9 cellular contexts compared by ENCODE assay signal in the genomic region with DNA sequence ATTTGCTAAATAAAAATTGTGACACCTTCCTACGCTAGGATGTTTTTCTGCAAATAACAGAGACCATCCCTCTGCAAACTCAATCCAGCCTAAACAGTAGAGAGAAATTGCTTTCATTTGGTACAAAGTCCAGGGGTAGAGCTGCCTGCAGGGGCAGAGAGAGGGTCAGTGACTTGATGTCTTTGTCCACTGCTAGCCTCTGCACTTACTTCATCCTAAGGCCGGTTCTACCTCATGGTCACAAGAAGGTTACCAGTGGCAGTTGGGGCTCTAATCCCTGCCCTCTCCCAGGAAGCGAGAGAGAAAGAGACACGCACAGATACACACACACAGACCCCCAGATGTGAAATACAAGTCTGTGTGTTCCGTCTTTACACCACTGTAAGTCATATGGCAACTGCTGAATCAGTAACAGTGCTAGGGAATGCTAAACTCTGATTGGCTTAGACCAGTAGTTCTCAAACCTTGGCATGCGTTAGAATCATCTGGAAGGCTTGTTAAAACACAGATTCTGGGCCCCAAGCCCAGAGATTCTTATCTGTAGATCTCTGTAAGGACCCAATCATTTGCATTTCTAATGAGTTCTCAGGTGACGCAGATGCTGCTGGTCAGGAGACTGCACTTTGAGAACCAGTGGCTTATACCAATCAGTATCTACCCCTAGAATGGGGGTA. TPM values are rescaled to one million over a fixed set of nuclear protein-coding genes. Genes with fewer than 3 reads are reported as not detected.
DNase-seq lines count a peak whose midpoint lies in the region; ATAC-seq and TF ChIP-seq lines count a peak whose summit lies in the region.
"Had no signal": no experiment of that assay in that cellular context is flagged by ENCODE, and none has a peak within 500 bp of the region (broad histone marks: within the 10 kb centered on the region; RNA-seq: fewer than 3 reads in every experiment).

No MANE protein-coding gene starts in this region.

- DNase-seq in GM23338 (ENCODE audit: low spot score) (peak; percentile 43), foreskin fibroblast (peak; percentile 52 to 68), type B pancreatic cell (ENCODE audit: extremely low spot score, unreplicated experiment) (no peak), epidermal melanocyte (ENCODE audit: insufficient read length, low spot score) (no peak)
- DNase-seq in activated naive CD4-positive, alpha-beta T cell treated with anti-CD3 and anti-CD28 coated beads, Interleukin-2, amount 50 U/mL, for 16 hours = no peak
- DNase-seq: NCI-H1436 treated with DMSO at 0.1 percent for 48 hours had no signal

- H3F3A ChIP-seq in GM23338 (replicated peaks; ENCODE audit: low read depth) = no peaks in the 10 kb centered on the region

- no peak overlapping the region for H2AFZ ChIP-seq in GM23338

- H3K27ac ChIP-seq in GM23338 (ENCODE audit: low read depth) (no peak overlapping the region), angular gyrus (ENCODE audit: low read depth, low read length) (peak overlapping the region; percentile 1)

- no peaks in the 10 kb centered on the region for H3K79me2 ChIP-seq in GM23338 (replicated peaks; ENCODE audit: insufficient read depth)

- peaks cover 18% of the 10 kb centered on the region; the same call in 2 of the 3 replicates for H3K4me1 Mint-ChIP-seq in GM23338
- peaks cover 34% of the 10 kb centered on the region for H3K4me1 Mint-ChIP-seq in type B pancreatic cell (ENCODE audit: unreplicated experiment)

- H3K4me1 ChIP-seq in GM23338 (ENCODE audit: insufficient read depth) = peaks cover 8% of the 10 kb centered on the region

- H3K27me3 Mint-ChIP-seq in GM23338 (ENCODE audit: insufficient read depth, low read depth, poor library complexity) (peaks cover 5% of the 10 kb centered on the region), type B pancreatic cell (no peaks in the 10 kb centered on the region)

- H3K36me3 Mint-ChIP-seq in GM23338 (ENCODE audit: low read depth) = peaks cover 17% of the 10 kb centered on the region
- peaks cover 8% of the 10 kb centered on the region for H3K36me3 Mint-ChIP-seq in type B pancreatic cell

- no peaks in the 10 kb centered on the region for H3K36me3 ChIP-seq in GM23338 (ENCODE audit: insufficient read depth)

- H3K9me3 Mint-ChIP-seq in GM23338 = no peaks in the 10 kb centered on the region
- H3K9me3 Mint-ChIP-seq in type B pancreatic cell = no peaks in the 10 kb centered on the region

- no peak for TF ChIP-seq CTCF in GM23338 (conservative IDR thresholded peaks at IDR 0.05; ENCODE audit: low read depth in 2 of 2)
- TF ChIP-seq CTCF in foreskin fibroblast (IDR thresholded peaks at IDR 0.05; ENCODE audit: low read depth, low read length) = no peak
- no peak for TF ChIP-seq CTCF in type B pancreatic cell (conservative IDR thresholded peaks at IDR 0.05)

- H3K4me3 Mint-ChIP-seq in GM23338 (no peak overlapping the region), type B pancreatic cell (peak overlapping the region; percentile 48)

- H3K27me3 ChIP-seq in GM23338 (ENCODE audit: insufficient read depth) = no peaks in the 10 kb centered on the region

- H3K4me3 ChIP-seq in GM23338 = no peak overlapping the region
- H3K4me3 ChIP-seq in foreskin fibroblast (ENCODE audit: low read depth in 1 of 2, low read length in 2 of 2) = no peak overlapping the region

- no peaks in the 10 kb centered on the region; the same call in 1 of the 2 replicates for H4K20me1 ChIP-seq in GM23338 (replicated peaks; ENCODE audit: insufficient read depth)

- H3K4me2 ChIP-seq in GM23338 = no peak overlapping the region

- ATAC-seq in GM23338 = peak; percentile 45
- ATAC-seq in GM19467 (IDR thresholded peaks at IDR 0.05; ENCODE audit: unreplicated experiment) = no peak
- ATAC-seq: PC-3 had no signal

- no peaks in the 10 kb centered on the region for H3K9me2 ChIP-seq in GM23338 (ENCODE audit: insufficient read depth)

- no peak overlapping the region; the same call in 1 of the 2 replicates for H3K27ac Mint-ChIP-seq in GM23338
- H3K27ac Mint-ChIP-seq in type B pancreatic cell = no peak overlapping the region

TF ChIP-seq in GM23338, 12 proteins besides CTCF, POLR2A, EP300 and RAD21 (continues in another document):
- TF ChIP-seq EZH2phosphoT487 (IDR thresholded peaks at IDR 0.05; ENCODE audit: unreplicated experiment) (no peak), POLR2AphosphoS5 (IDR thresholded peaks at IDR 0.05; ENCODE audit: low read depth) (no peak), ZNF114 (CRISPR knock-in tag; IDR thresholded peaks at IDR 0.05) (no peak), JUNB (IDR thresholded peaks at IDR 0.05; ENCODE audit: unreplicated experiment) (no peak), ZNF331 (CRISPR knock-in tag; IDR thresholded peaks at IDR 0.05; ENCODE audit: low read depth) (no peak), CREB1 (CRISPR knock-in tag; IDR thresholded peaks at IDR 0.05; ENCODE audit: low read depth) (no peak), NANOG (IDR thresholded peaks at IDR 0.05; ENCODE audit: borderline replicate concordance) (no peak), STAT1 (IDR thresholded peaks at IDR 0.05; ENCODE audit: unreplicated experiment) (no peak)
- TF ChIP-seq, protein P1, sequence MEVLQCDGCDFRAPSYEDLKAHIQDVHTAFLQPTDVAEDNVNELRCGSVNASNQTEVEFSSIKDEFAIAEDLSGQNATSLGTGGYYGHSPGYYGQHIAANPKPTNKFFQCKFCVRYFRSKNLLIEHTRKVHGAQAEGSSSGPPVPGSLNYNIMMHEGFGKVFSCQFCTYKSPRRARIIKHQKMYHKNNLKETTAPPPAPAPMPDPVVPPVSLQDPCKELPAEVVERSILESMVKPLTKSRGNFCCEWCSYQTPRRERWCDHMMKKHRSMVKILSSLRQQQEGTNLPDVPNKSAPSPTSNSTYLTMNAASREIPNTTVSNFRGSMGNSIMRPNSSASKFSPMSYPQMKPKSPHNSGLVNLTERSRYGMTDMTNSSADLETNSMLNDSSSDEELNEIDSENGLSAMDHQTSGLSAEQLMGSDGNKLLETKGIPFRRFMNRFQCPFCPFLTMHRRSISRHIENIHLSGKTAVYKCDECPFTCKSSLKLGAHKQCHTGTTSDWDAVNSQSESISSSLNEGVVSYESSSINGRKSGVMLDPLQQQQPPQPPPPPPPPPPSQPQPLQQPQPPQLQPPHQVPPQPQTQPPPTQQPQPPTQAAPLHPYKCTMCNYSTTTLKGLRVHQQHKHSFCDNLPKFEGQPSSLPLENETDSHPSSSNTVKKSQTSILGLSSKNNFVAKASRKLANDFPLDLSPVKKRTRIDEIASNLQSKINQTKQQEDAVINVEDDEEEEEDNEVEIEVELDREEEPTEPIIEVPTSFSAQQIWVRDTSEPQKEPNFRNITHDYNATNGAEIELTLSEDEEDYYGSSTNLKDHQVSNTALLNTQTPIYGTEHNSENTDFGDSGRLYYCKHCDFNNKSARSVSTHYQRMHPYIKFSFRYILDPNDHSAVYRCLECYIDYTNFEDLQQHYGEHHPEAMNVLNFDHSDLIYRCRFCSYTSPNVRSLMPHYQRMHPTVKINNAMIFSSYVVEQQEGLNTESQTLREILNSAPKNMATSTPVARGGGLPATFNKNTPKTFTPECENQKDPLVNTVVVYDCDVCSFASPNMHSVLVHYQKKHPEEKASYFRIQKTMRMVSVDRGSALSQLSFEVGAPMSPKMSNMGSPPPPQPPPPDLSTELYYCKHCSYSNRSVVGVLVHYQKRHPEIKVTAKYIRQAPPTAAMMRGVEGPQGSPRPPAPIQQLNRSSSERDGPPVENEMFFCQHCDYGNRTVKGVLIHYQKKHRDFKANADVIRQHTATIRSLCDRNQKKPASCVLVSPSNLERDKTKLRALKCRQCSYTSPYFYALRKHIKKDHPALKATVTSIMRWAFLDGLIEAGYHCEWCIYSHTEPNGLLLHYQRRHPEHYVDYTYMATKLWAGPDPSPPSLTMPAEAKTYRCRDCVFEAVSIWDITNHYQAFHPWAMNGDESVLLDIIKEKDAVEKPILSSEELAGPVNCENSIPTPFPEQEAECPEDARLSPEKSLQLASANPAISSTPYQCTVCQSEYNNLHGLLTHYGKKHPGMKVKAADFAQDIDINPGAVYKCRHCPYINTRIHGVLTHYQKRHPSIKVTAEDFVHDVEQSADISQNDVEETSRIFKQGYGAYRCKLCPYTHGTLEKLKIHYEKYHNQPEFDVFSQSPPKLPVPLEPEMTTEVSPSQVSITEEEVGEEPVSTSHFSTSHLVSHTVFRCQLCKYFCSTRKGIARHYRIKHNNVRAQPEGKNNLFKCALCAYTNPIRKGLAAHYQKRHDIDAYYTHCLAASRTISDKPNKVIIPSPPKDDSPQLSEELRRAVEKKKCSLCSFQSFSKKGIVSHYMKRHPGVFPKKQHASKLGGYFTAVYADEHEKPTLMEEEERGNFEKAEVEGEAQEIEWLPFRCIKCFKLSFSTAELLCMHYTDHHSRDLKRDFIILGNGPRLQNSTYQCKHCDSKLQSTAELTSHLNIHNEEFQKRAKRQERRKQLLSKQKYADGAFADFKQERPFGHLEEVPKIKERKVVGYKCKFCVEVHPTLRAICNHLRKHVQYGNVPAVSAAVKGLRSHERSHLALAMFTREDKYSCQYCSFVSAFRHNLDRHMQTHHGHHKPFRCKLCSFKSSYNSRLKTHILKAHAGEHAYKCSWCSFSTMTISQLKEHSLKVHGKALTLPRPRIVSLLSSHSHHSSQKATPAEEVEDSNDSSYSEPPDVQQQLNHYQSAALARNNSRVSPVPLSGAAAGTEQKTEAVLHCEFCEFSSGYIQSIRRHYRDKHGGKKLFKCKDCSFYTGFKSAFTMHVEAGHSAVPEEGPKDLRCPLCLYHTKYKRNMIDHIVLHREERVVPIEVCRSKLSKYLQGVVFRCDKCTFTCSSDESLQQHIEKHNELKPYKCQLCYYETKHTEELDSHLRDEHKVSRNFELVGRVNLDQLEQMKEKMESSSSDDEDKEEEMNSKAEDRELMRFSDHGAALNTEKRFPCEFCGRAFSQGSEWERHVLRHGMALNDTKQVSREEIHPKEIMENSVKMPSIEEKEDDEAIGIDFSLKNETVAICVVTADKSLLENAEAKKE (CRISPR knock-in tag; IDR thresholded peaks at IDR 0.05) = no peak

RNA-seq across cellular contexts. Expression of gene LPCAT2, which starts 13.1 kb away (rescaled TPM):
- 13.4 and 23.8 TPM in 2 replicates for total RNA-seq in GM23338 (2014; rRNA removed; shearing (Covaris generic))
- 7.8 and 8.8 TPM in 2 replicates for polyA plus RNA-seq in GM23338 (2016; fragmentation: Nextera tagmentation; extraction: Ambion mirVana)
- total RNA-seq in type B pancreatic cell (ENCODE audit: low replicate concordance) = 18.9 and 38.6 TPM in 2 replicates

RNA-seq across cellular contexts. Expression of gene MMP2, which starts 16.8 kb away (rescaled TPM):
- 40.2 and 43.8 TPM in 2 replicates for total RNA-seq in GM23338 (2014; rRNA removed; shearing (Covaris generic))
- 25.2 and 25.6 TPM in 2 replicates for polyA plus RNA-seq in GM23338 (2016; fragmentation: Nextera tagmentation; extraction: Ambion mirVana)
- 5.7 and 106 TPM in 2 replicates for total RNA-seq in type B pancreatic cell (ENCODE audit: low replicate concordance)
- total RNA-seq: PC-3 had no signal

Comparison
In these comparisons a context has a peak if more than half of its experiments do, and no peak if none do; other contexts are left out.
1. DNase-seq: peak in GM23338 (single experiment) and foreskin fibroblast (2 of 2); none in type B pancreatic cell (single experiment), epidermal melanocyte (single experiment) and activated naive CD4-positive, alpha-beta T cell treated with anti-CD3 and anti-CD28 coated beads, Interleukin-2, amount 50 U/mL, for 16 hours (single experiment).